17 cellular contexts compared by ENCODE assay signal in the genomic region with DNA sequence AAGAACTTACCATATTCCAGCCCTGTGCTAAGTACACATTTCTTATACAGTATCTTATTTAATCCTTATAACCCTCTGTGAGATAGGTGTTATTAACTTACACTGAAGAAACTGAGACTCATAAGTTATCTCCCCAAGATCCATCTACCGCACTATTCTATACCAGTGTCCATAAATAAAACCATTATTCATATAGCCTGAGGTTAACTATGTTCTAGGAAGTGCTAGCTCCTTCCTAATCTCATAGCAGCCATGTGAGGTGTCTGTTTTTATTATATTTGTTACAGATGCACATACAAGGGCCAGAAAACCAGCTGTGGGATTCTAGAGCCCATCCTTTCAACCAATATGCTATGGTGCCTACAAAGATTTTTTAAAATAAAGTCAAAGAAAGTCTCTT.
A peak's percentile ranks its signal among the peaks of the same experiment; 100 is the strongest.
DNase-seq lines count a peak whose midpoint lies in the region; ATAC-seq and TF ChIP-seq lines count a peak whose summit lies in the region.
"Had no signal": no experiment of that assay in that cellular context is flagged by ENCODE, and none has a peak within 500 bp of the region (broad histone marks: within the 10 kb centered on the region; RNA-seq: fewer than 3 reads in every experiment).

No MANE protein-coding gene starts in this region.

- H3K56ac ChIP-seq in mesendoderm (ENCODE audit: low read length): no peak overlapping the region

- DNase-seq in ELR (ENCODE audit: low read depth): peak; percentile 40
- peak; percentile 30 for DNase-seq in OCI-M1 (lab: John Stamatoyannopoulos, UW)
- peak; percentile 23 for DNase-seq in adipocyte (ENCODE audit: low read depth)
- DNase-seq in foreskin keratinocyte: peak; percentile 17 to 63
- no peak for DNase-seq in NCI-H82 treated with DMSO at 0.1 percent for 48 hours (lab: John Stamatoyannopoulos, UW; ENCODE audit: unreplicated experiment)
- DNase-seq in mesendoderm: no peak
- DNase-seq in psoas muscle: no peak
- DNase-seq in Ammon's horn (ENCODE audit: low spot score): no peak
- DNase-seq: CD8-positive, alpha-beta T cell; COR-L47; DMS153; DMS79 treated with DMSO at 0.1 percent for 48 hours; GF-D8; GM23248; H7 had no signal

- no peak overlapping the region for H3K18ac ChIP-seq in mesendoderm (ENCODE audit: low read length)

- H3K79me1 ChIP-seq in mesendoderm (ENCODE audit: low read length): no peaks in the 10 kb centered on the region

- H3K23ac ChIP-seq in mesendoderm (ENCODE audit: low read length): no peak overlapping the region

- H3K27me3 ChIP-seq in adipocyte (replicated peaks; ENCODE audit: control insufficient read depth, insufficient read depth, low read length): no peaks in the 10 kb centered on the region
- no peaks in the 10 kb centered on the region for H3K27me3 ChIP-seq in foreskin keratinocyte
- H3K27me3 ChIP-seq in mesendoderm (ENCODE audit: insufficient read depth, low read length, poor library complexity): no peaks in the 10 kb centered on the region
- no peaks in the 10 kb centered on the region for H3K27me3 ChIP-seq in psoas muscle (ENCODE audit: insufficient read depth in 3 of 3, low read length in 2 of 3)

- no CpG with 5 or more reads among the region's 1 CpG for WGBS in mesendoderm (ENCODE audit: extremely low coverage, insufficient coverage, low lambda C conversion rate)
- 86 to 89% (median 86%) methylated on average over 1 of the region's 1 CpG for WGBS in psoas muscle, 3 donors

- H3K9ac ChIP-seq in adipocyte (ENCODE audit: low read length) (no peak overlapping the region), mesendoderm (ENCODE audit: low read length) (no peak overlapping the region)
- H3K9ac ChIP-seq: GM23248 had no signal

- H3K4ac ChIP-seq in mesendoderm (ENCODE audit: low read depth, low read length): no peak overlapping the region

- intact Hi-C loops in psoas muscle (cut with DNase I): no loop called here

- H2BK5ac ChIP-seq in mesendoderm (ENCODE audit: low read length): no peak overlapping the region

- H3K27ac ChIP-seq in foreskin keratinocyte (no peak overlapping the region), mesendoderm (ENCODE audit: low read depth, low read length) (no peak overlapping the region), psoas muscle (no peak overlapping the region)
- H3K27ac ChIP-seq: A549, GM23248 had no signal

- H3K4me2 ChIP-seq in mesendoderm (ENCODE audit: low read length): no peak overlapping the region
- H3K4me2 ChIP-seq: A549 had no signal

- H4K8ac ChIP-seq in mesendoderm (ENCODE audit: low read depth, low read length): no peak overlapping the region

- H3K79me2 ChIP-seq in mesendoderm (ENCODE audit: control insufficient read depth, insufficient read depth, low read length): no peaks in the 10 kb centered on the region

- H3K4me1 ChIP-seq in adipocyte (ENCODE audit: control insufficient read depth, insufficient read depth, low read length) (peaks cover 8% of the 10 kb centered on the region), foreskin keratinocyte (peaks cover 11% of the 10 kb centered on the region), mesendoderm (ENCODE audit: control insufficient read depth, low read depth, low read length) (no peaks in the 10 kb centered on the region), psoas muscle (no peaks in the 10 kb centered on the region)
- H3K4me1 ChIP-seq: A549 had no signal

- H2BK15ac ChIP-seq in mesendoderm (replicated peaks; ENCODE audit: low read depth): no peak overlapping the region

- TF ChIP-seq CTCF in foreskin keratinocyte (conservative IDR thresholded peaks at IDR 0.05) (no peak), psoas muscle (IDR thresholded peaks at IDR 0.05) (no peak)

- no peak overlapping the region for H3K4me3 ChIP-seq in adipocyte (ENCODE audit: low read length)
- H3K4me3 ChIP-seq in mesendoderm (ENCODE audit: low read length): no peak overlapping the region
- H3K4me3 ChIP-seq in psoas muscle: no peak overlapping the region
- H3K4me3 ChIP-seq: A549, GM23248 had no signal

- no peak overlapping the region for H2AK5ac ChIP-seq in mesendoderm (ENCODE audit: low read length)

- no peaks in the 10 kb centered on the region for H3K36me3 ChIP-seq in adipocyte (ENCODE audit: control insufficient read depth, insufficient read depth, low read length, severe bottlenecking)
- no peaks in the 10 kb centered on the region for H3K36me3 ChIP-seq in mesendoderm (ENCODE audit: control insufficient read depth, insufficient read depth, low read length)
- H3K36me3 ChIP-seq in psoas muscle (ENCODE audit: insufficient read depth in 1 of 2, low read depth in 1 of 2): no peaks in the 10 kb centered on the region

- no peak overlapping the region for H4K5ac ChIP-seq in mesendoderm (ENCODE audit: low read length)

- no peak overlapping the region for H2BK120ac ChIP-seq in mesendoderm (ENCODE audit: low read depth, low read length)

- H3K9me3 ChIP-seq in adipocyte (ENCODE audit: control insufficient read depth, low read length): no peaks in the 10 kb centered on the region
- no peaks in the 10 kb centered on the region for H3K9me3 ChIP-seq in psoas muscle
- H3K9me3 ChIP-seq: A549 had no signal

- peak; percentile 77 for ATAC-seq in foreskin keratinocyte
- no peak for ATAC-seq in psoas muscle
- ATAC-seq: A549; CD8-positive, alpha-beta T cell; HepG2 had no signal

Comparison
In these comparisons a context has a peak if more than half of its experiments do, and no peak if none do; other contexts are left out.
1. DNase-seq: peak in ELR (single experiment), OCI-M1 (single experiment), adipocyte (single experiment) and foreskin keratinocyte (2 of 2); none in NCI-H82 treated with DMSO at 0.1 percent for 48 hours (single experiment), mesendoderm (single experiment), psoas muscle (0 of 2) and Ammon's horn (single experiment).